Comparison of ENCODE assay signal across 37 cellular contexts in the genomic region with DNA sequence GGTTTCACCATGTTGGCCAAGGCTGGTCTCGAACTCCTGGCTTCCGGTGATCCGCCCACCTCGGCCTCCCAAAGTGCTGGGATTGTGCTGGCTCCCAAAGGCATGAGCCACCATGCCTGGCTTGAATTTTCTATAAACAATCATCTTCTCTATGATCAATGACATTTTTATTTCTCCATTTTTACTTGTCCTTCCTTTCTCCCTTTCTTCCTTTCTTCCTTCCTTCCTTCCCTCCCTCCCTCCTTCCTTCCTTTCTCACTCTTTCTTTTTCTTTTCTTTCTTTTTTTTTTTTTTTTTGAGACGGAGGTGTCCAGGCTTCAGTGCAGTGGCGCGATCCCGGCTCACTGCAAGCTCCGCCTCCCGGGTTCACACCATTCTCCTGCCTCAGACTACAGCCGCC. TPM values are rescaled to one million over a fixed set of nuclear protein-coding genes. Genes with fewer than 3 reads are reported as not detected.
DNase-seq lines count a peak whose midpoint lies in the region; ATAC-seq, FAIRE-seq and TF ChIP-seq lines count a peak whose summit lies in the region.
"Had no signal": no experiment of that assay in that cellular context is flagged by ENCODE, and none has a peak within 500 bp of the region (broad histone marks: within the 10 kb centered on the region; RNA-seq: fewer than 3 reads in every experiment).

No MANE protein-coding gene starts in this region.

- no peak for DNase-seq in GM23338 (ENCODE audit: low spot score)
- DNase-seq in K562 (ENCODE audit: extremely low read depth in 1 of 4, low spot score in 3 of 4), result no peak
- no peak for DNase-seq in iPS-NIHi11 (ENCODE audit: low spot score)
- DNase-seq in neuronal stem cell (ENCODE audit: low spot score), result no peak
- no peak for DNase-seq in Karpas-422
- DNase-seq: 8988T; ACHN; AML-193; BE2C; C1 segment of cervical spinal cord; Caco-2; Calu3; CD4-positive, alpha-beta memory T cell; CD4-positive, alpha-beta T cell; CD4-positive, CD25-positive, alpha-beta regulatory T cell; CD8-positive, alpha-beta memory T cell; CD8-positive, alpha-beta T cell; COR-L47; DMS 273 treated with DMSO at 0.1 percent for 48 hours; DMS153; DMS53; DMS79; DMS79 treated with DMSO at 0.1 percent for 48 hours; DND-41; EL had no signal

- no peak overlapping the region for H3K14ac ChIP-seq in neuronal stem cell (ENCODE audit: low read length)

- no TSS peak for BruUV-seq in K562 (replicated peaks; lab: Mats Ljungman, UMichigan)

- 16% methylated on average over 5 of the region's 11 CpGs for whole genome bisulfite sequencing in K562 (ENCODE audit: insufficient coverage, low coverage, missing lambda C conversion rate)
- no CpG with 5 or more reads among the region's 11 CpGs for WGBS in neuronal stem cell (ENCODE audit: extremely low coverage in 2 of 2, insufficient read length in 2 of 2, insufficient replicate concordance in 1 of 2), 2 donors

- ATAC-seq in GM23338 (no peak), K562 (peak; percentile 64; the same call in 2 of the 3 replicates)
- ATAC-seq: A549; CD8-positive, alpha-beta T cell had no signal

- H3K36me3 ChIP-seq in GM23338 (ENCODE audit: insufficient read depth) (no peaks in the 10 kb centered on the region), HEK293 (ENCODE audit: control insufficient read depth in 2 of 2, insufficient read depth in 1 of 2, low read length in 2 of 2) (no peaks in the 10 kb centered on the region), K562 (ENCODE audit: control insufficient read depth, insufficient read depth, low read length) (no peaks in the 10 kb centered on the region), neuronal stem cell (replicated peaks in 1 of 2; ENCODE audit: control insufficient read depth in 2 of 2, insufficient read depth in 2 of 2, low read length in 2 of 2) (peaks cover 0 to 3% of the 10 kb centered on the region in 2 donors), Karpas-422 (ENCODE audit: insufficient read depth, low read length) (no peaks in the 10 kb centered on the region)
- H3K36me3 ChIP-seq: BE2C had no signal

- no peaks in the 10 kb centered on the region for H3K9me1 ChIP-seq in K562 (ENCODE audit: control insufficient read depth, insufficient read depth, low read length)

- H2BK15ac ChIP-seq in neuronal stem cell (ENCODE audit: low read length), result no peak overlapping the region

- no peak overlapping the region for H3K4me3 Mint-ChIP-seq in GM23338
- H3K4me3 Mint-ChIP-seq: B cell; CD14-positive monocyte; CD4-positive, alpha-beta memory T cell; CD4-positive, alpha-beta T cell; CD4-positive, CD25-positive, alpha-beta regulatory T cell; CD8-positive, alpha-beta memory T cell; CD8-positive, alpha-beta T cell had no signal

- CTCF ChIA-PET in HEK293 (lab: Yijun Ruan, JAX) (no interaction called here), K562 (lab: Yijun Ruan, JAX; ENCODE audit: low intra/inter-chr PET ratio) (no interaction called here)

- FAIRE-seq in K562 (lab: Jason Lieb, UNC), result no peak
- FAIRE-seq: A204.1, A549, D721Med had no signal

- no peaks in the 10 kb centered on the region for H3K4me1 Mint-ChIP-seq in GM23338
- H3K4me1 Mint-ChIP-seq: B cell; CD4-positive, alpha-beta memory T cell; CD8-positive, alpha-beta memory T cell had no signal

- no peak overlapping the region for H2BK5ac ChIP-seq in neuronal stem cell (ENCODE audit: low read length)

- H2AFZ ChIP-seq in GM23338 (peak overlapping the region; percentile 70; the same call in 1 of the 2 replicates), K562 (ENCODE audit: low read depth, low read length) (peak overlapping the region; percentile 87), neuronal stem cell (ENCODE audit: low read length) (no peak overlapping the region), Karpas-422 (ENCODE audit: low read length) (no peak overlapping the region)

- no peaks in the 10 kb centered on the region for H3K79me1 ChIP-seq in neuronal stem cell (ENCODE audit: low read depth, low read length)

- H3K4me3 ChIP-seq in GM23338 (no peak overlapping the region), HEK293 (ENCODE audit: low read depth, low read length) (no peak overlapping the region), K562 (no peak overlapping the region), neuronal stem cell (ENCODE audit: low read length in 2 of 2) (no peak overlapping the region), Karpas-422 (ENCODE audit: low read length) (no peak overlapping the region)
- H3K4me3 ChIP-seq: A549; BLaER1; BLaER1 treated with 17β-estradiol and CSF1 and Interleukin-3, amounts not matched to agents 10 nM and 100 nM had no signal

- TF ChIP-seq POLR2A in K562 (conservative IDR thresholded peaks at IDR 0.05), result no peak

- H4K20me1 ChIP-seq in GM23338 (replicated peaks; ENCODE audit: insufficient read depth) (no peaks in the 10 kb centered on the region), K562 (replicated peaks; ENCODE audit: control insufficient read depth, insufficient read depth, low read length) (no peaks in the 10 kb centered on the region), Karpas-422 (ENCODE audit: insufficient read depth, low read depth, low read length) (no peaks in the 10 kb centered on the region)
- H4K20me1 ChIP-seq: BLaER1; BLaER1 treated with 17β-estradiol and CSF1 and Interleukin-3, amounts not matched to agents 10 nM and 100 nM had no signal

- H3K9me2 ChIP-seq in GM23338 (ENCODE audit: insufficient read depth) (no peaks in the 10 kb centered on the region), Karpas-422 (replicated peaks; ENCODE audit: insufficient read depth, low read length) (no peaks in the 10 kb centered on the region)

- H3K27ac Mint-ChIP-seq in GM23338, result no peak overlapping the region
- H3K27ac Mint-ChIP-seq: B cell; CD4-positive, alpha-beta memory T cell; CD4-positive, alpha-beta T cell; CD4-positive, CD25-positive, alpha-beta regulatory T cell; CD8-positive, alpha-beta memory T cell; CD8-positive, alpha-beta T cell had no signal

- no peaks in the 10 kb centered on the region for H3K36me3 Mint-ChIP-seq in GM23338 (ENCODE audit: low read depth)

- H3K4me1 ChIP-seq in GM23338 (ENCODE audit: insufficient read depth), result no peaks in the 10 kb centered on the region
- no peaks in the 10 kb centered on the region for H3K4me1 ChIP-seq in HEK293 (ENCODE audit: control insufficient read depth, insufficient read depth, low read length)
- no peaks in the 10 kb centered on the region for H3K4me1 ChIP-seq in K562 (replicated peaks in 1 of 2; ENCODE audit: control insufficient read depth in 2 of 2, insufficient read depth in 2 of 2, low read length in 2 of 2)
- no peaks in the 10 kb centered on the region for H3K4me1 ChIP-seq in neuronal stem cell (ENCODE audit: control insufficient read depth in 2 of 2, insufficient read depth in 1 of 2, low read depth in 1 of 2, low read length in 2 of 2)
- H3K4me1 ChIP-seq in Karpas-422 (ENCODE audit: low read length), result peaks cover 10% of the 10 kb centered on the region
- H3K4me1 ChIP-seq: A549, BE2C, Caco-2 had no signal

- no peak overlapping the region for H2BK12ac ChIP-seq in neuronal stem cell (ENCODE audit: low read length)

- no peaks in the 10 kb centered on the region for H3K27me3 Mint-ChIP-seq in GM23338 (ENCODE audit: insufficient read depth, low read depth, poor library complexity)
- H3K27me3 Mint-ChIP-seq: B cell; CD4-positive, alpha-beta memory T cell; CD4-positive, alpha-beta T cell had no signal

- no peak overlapping the region for H4K8ac ChIP-seq in neuronal stem cell (ENCODE audit: low read depth, low read length)

- H3K79me2 ChIP-seq in GM23338 (replicated peaks; ENCODE audit: insufficient read depth) (no peaks in the 10 kb centered on the region), K562 (ENCODE audit: control insufficient read depth, insufficient read depth, low read length) (no peaks in the 10 kb centered on the region), Karpas-422 (ENCODE audit: low read length) (no peaks in the 10 kb centered on the region)

- POLR2A ChIA-PET in HEK293 (lab: Yijun Ruan, JAX) (no interaction called here), K562 (lab: Yijun Ruan, JAX) (no interaction called here)

- no peak overlapping the region for H2BK120ac ChIP-seq in neuronal stem cell (ENCODE audit: low read depth, low read length)

- no peak overlapping the region for H3K18ac ChIP-seq in neuronal stem cell (ENCODE audit: low read length)

- TF ChIP-seq CTCF in GM23338 (conservative IDR thresholded peaks at IDR 0.05; ENCODE audit: low read depth in 2 of 2), result no peak
- no peak for TF ChIP-seq CTCF in HEK293 (tag by site-specific recombination; IDR thresholded peaks at IDR 0.05)
- TF ChIP-seq CTCF in K562 (IDR thresholded peaks at IDR 0.05 in 2 of 3, conservative IDR thresholded peaks at IDR 0.05 in 1 of 3; ENCODE audit: insufficient read depth in 2 of 3, low read depth in 1 of 3, low read length in 3 of 3), result no peak

- no peak overlapping the region for H4K91ac ChIP-seq in neuronal stem cell (ENCODE audit: low read depth, low read length, poor library complexity)

- TF ChIP-seq RAD21 in K562 (CRISPR knock-in tag; conservative IDR thresholded peaks at IDR 0.05 in 1 of 2, IDR thresholded peaks at IDR 0.05 in 1 of 2), result no peak

- no peaks in the 10 kb centered on the region for H3K9me3 ChIP-seq in HEK293 (ENCODE audit: control insufficient read depth, insufficient read depth, low read depth, low read length)
- H3K9me3 ChIP-seq in K562 (replicated peaks; ENCODE audit: control insufficient read depth, insufficient read depth, low read depth, low read length), result no peaks in the 10 kb centered on the region
- no peaks in the 10 kb centered on the region for H3K9me3 ChIP-seq in neuronal stem cell (replicated peaks in 1 of 2; ENCODE audit: control insufficient read depth in 2 of 2, insufficient read depth in 1 of 2, low read depth in 1 of 2, low read length in 2 of 2)
- no peaks in the 10 kb centered on the region for H3K9me3 ChIP-seq in Karpas-422 (ENCODE audit: low read length)
- H3K9me3 ChIP-seq: A549; BE2C; BLaER1; BLaER1 treated with 17β-estradiol and CSF1 and Interleukin-3, amounts not matched to agents 10 nM and 100 nM; Caco-2 had no signal

- in situ Hi-C loops in K562 (cut with MboI), result no loop called here

- intact Hi-C loops in K562 (cut with micrococcal nuclease), result no loop called here

- no peak overlapping the region for H3K23ac ChIP-seq in neuronal stem cell (ENCODE audit: low read depth, low read length, poor library complexity)

- H3K27me3 ChIP-seq in GM23338 (ENCODE audit: insufficient read depth), result no peaks in the 10 kb centered on the region
- H3K27me3 ChIP-seq in K562 (ENCODE audit: control insufficient read depth in 2 of 2, insufficient read depth in 2 of 2, low read length in 2 of 2), result no peaks in the 10 kb centered on the region
- peaks cover 0 to 5% (median 0%) of the 10 kb centered on the region in 3 experiments for H3K27me3 ChIP-seq in neuronal stem cell (ENCODE audit: control insufficient read depth in 3 of 3, insufficient read depth in 3 of 3, low read depth in 1 of 3, low read length in 3 of 3)
- no peaks in the 10 kb centered on the region for H3K27me3 ChIP-seq in Karpas-422 (ENCODE audit: low read length)
- H3K27me3 ChIP-seq: BLaER1; BLaER1 treated with 17β-estradiol and CSF1 and Interleukin-3, amounts not matched to agents 10 nM and 100 nM had no signal

- TF ChIP-seq EP300 in K562 (IDR thresholded peaks at IDR 0.05; ENCODE audit: low read length), result no peak

- H3K9ac ChIP-seq in K562 (ENCODE audit: insufficient read depth in 1 of 2, low read depth in 2 of 2, low read length in 2 of 2), result no peak overlapping the region; a peak in 1 of 4 replicates
- H3K9ac ChIP-seq in neuronal stem cell (ENCODE audit: low read depth, low read length, poor library complexity), result no peak overlapping the region
- H3K9ac ChIP-seq in Karpas-422 (ENCODE audit: low read length), result no peak overlapping the region
- H3K9ac ChIP-seq: BLaER1; BLaER1 treated with 17β-estradiol and CSF1 and Interleukin-3, amounts not matched to agents 10 nM and 100 nM had no signal

- no peaks in the 10 kb centered on the region; the same call in 2 of the 3 replicates for H3K9me3 Mint-ChIP-seq in GM23338
- H3K9me3 Mint-ChIP-seq: CD4-positive, alpha-beta memory T cell; CD4-positive, alpha-beta T cell; CD4-positive, CD25-positive, alpha-beta regulatory T cell; CD8-positive, alpha-beta memory T cell; CD8-positive, alpha-beta T cell had no signal

- H3F3A ChIP-seq in GM23338 (replicated peaks; ENCODE audit: low read depth), result no peaks in the 10 kb centered on the region

- no peak overlapping the region for H2AK5ac ChIP-seq in neuronal stem cell (ENCODE audit: low read depth, low read length)

- H3K4me2 ChIP-seq in GM23338 (no peak overlapping the region), K562 (ENCODE audit: insufficient read depth, low read length) (peak overlapping the region; percentile 55; the same call in 1 of the 2 replicates), neuronal stem cell (ENCODE audit: insufficient read depth, low read length, poor library complexity, severe bottlenecking) (no peak overlapping the region), Karpas-422 (ENCODE audit: low read depth, low read length, poor library complexity, severe bottlenecking) (no peak overlapping the region)
- H3K4me2 ChIP-seq: A549; BLaER1; BLaER1 treated with 17β-estradiol and CSF1 and Interleukin-3, amounts not matched to agents 10 nM and 100 nM had no signal

- H3K27ac ChIP-seq in GM23338 (ENCODE audit: low read depth), result no peak overlapping the region
- no peak overlapping the region for H3K27ac ChIP-seq in HEK293 (ENCODE audit: extremely low read depth, low read depth, low read length)
- no peak overlapping the region for H3K27ac ChIP-seq in K562 (ENCODE audit: extremely low read depth, low read depth, low read length)
- H3K27ac ChIP-seq in neuronal stem cell (replicated peaks; ENCODE audit: low read length), result no peak overlapping the region
- no peak overlapping the region for H3K27ac ChIP-seq in Karpas-422 (ENCODE audit: low read length)
- H3K27ac ChIP-seq: 22Rv1; A549; BLaER1; BLaER1 treated with 17β-estradiol and CSF1 and Interleukin-3, amounts not matched to agents 10 nM and 100 nM; C4-2B had no signal

- no peak overlapping the region for H3K4ac ChIP-seq in neuronal stem cell (ENCODE audit: low read length)

RNA-seq across cellular contexts. Expression of a gene that starts 8.6 kb away (rescaled TPM):
- total RNA-seq in GM23338 (2014; rRNA removed; shearing (Covaris generic)), result 30.1 and 38.4 TPM in 2 replicates
- 19.8 and 20.5 TPM in 2 replicates for polyA plus RNA-seq in GM23338 (2016; fragmentation: Nextera tagmentation; extraction: Ambion mirVana)
- total RNA-seq in K562 (2011; cell fraction: chromatin; rRNA removed; ENCODE audit: low replicate concordance), result 28.4 and 78.0 TPM in 2 replicates
- 11.2 and 15.4 TPM in 2 replicates for total RNA-seq in K562 (2011; cell fraction: nucleolus; rRNA removed)
- 30.3 and 42.8 TPM in 2 replicates for total RNA-seq in K562 (2011; cell fraction: nucleoplasm; rRNA removed)
- 21.9 and 27.5 TPM in 2 replicates for total RNA-seq in K562 (2014; rRNA removed)
- 40.9 and 47.3 TPM in 2 replicates for total RNA-seq in K562 (2014; rRNA removed; fragmentation: Illumina TruSeq; extraction: Trizol)
- 26.7 and 33.5 TPM in 2 replicates for total RNA-seq in K562 (2015; rRNA removed; fragmentation: Illumina TruSeq; extraction: Trizol)
- total RNA-seq in K562 (2021), result 51.4 and 53.8 TPM in 2 replicates
- 33.1 and 44.1 TPM in 2 replicates for polyA plus RNA-seq in K562 (2011; rRNA removed)
- polyA plus RNA-seq in K562 (2011; cell fraction: cytosol; rRNA removed), result 25.6 and 28.2 TPM in 2 replicates
- polyA plus RNA-seq in K562 (2011; cell fraction: nucleus; rRNA removed), result 22.8 and 23.0 TPM in 2 replicates
- polyA plus RNA-seq in K562 (2012), result 18.4 and 26.6 TPM in 2 replicates
- 47.0 and 51.9 TPM in 2 replicates for polyA plus RNA-seq in K562 (2014; fragmentation: Illumina TruSeq; extraction: Trizol)
- polyA plus RNA-seq in K562 (2014; fragmentation: Nextera tagmentation; extraction: Ambion mirVana), result 10 to 100 TPM in 1 of 2 experiments, 1 to 10 TPM in 1; 9.3 to 11.7 TPM
- 23.9 and 24.3 TPM in 2 replicates for polyA plus RNA-seq in K562 (2014; rRNA removed)
- 52.4 and 53.3 TPM in 2 replicates for polyA minus RNA-seq in K562 (2011; rRNA and poly(A)+ RNA removed)
- 27.5 and 27.6 TPM in 2 replicates for polyA minus RNA-seq in K562 (2011; cell fraction: cytosol; rRNA and poly(A)+ RNA removed)
- 11.0 and 20.5 TPM in 2 replicates for polyA minus RNA-seq in K562 (2011; cell fraction: nucleus; rRNA and poly(A)+ RNA removed)
- polyA plus RNA-seq in neuronal stem cell (2013, experiment 1 of 2), result 32.4 TPM
- 34.2 TPM for polyA plus RNA-seq in neuronal stem cell (2013, experiment 2 of 2)
- 33.3 and 67.1 TPM in 2 replicates for total RNA-seq in Karpas-422 (2014; rRNA removed; shearing (Covaris generic); ENCODE audit: low replicate concordance)

RNA-seq across cellular contexts. Expression of a gene that starts 40.8 kb away (rescaled TPM):
- 2.2 and 3.9 TPM in 2 replicates for total RNA-seq in GM23338 (2014; rRNA removed; shearing (Covaris generic))
- polyA plus RNA-seq in GM23338 (2016; fragmentation: Nextera tagmentation; extraction: Ambion mirVana), result 1.8 and 2.1 TPM in 2 replicates
- total RNA-seq in K562 (2011; cell fraction: chromatin; rRNA removed; ENCODE audit: low replicate concordance), result 2.4 and 4.9 TPM in 2 replicates
- total RNA-seq in K562 (2011; cell fraction: nucleolus; rRNA removed), result 1.1 and 1.2 TPM in 2 replicates
- total RNA-seq in K562 (2011; cell fraction: nucleoplasm; rRNA removed), result 1.7 and 3.3 TPM in 2 replicates
- 2.7 and 2.8 TPM in 2 replicates for total RNA-seq in K562 (2014; rRNA removed)
- total RNA-seq in K562 (2014; rRNA removed; fragmentation: Illumina TruSeq; extraction: Trizol), result 3.1 and 3.9 TPM in 2 replicates
- 3.8 TPM in 2 replicates for total RNA-seq in K562 (2015; rRNA removed; fragmentation: Illumina TruSeq; extraction: Trizol)
- 3.1 and 3.4 TPM in 2 replicates for total RNA-seq in K562 (2021)
- polyA plus RNA-seq in K562 (2011; rRNA removed), result 1.5 and 3.9 TPM in 2 replicates
- polyA plus RNA-seq in K562 (2011; cell fraction: cytosol; rRNA removed), result 1.2 and 1.8 TPM in 2 replicates
- 1.4 and 2.3 TPM in 2 replicates for polyA plus RNA-seq in K562 (2011; cell fraction: nucleus; rRNA removed)
- polyA plus RNA-seq in K562 (2012), result 2.9 and 4.9 TPM in 2 replicates
- 4.4 and 4.8 TPM in 2 replicates for polyA plus RNA-seq in K562 (2014; fragmentation: Illumina TruSeq; extraction: Trizol)
- 1 to 10 TPM; 2.1 to 3.2 TPM for polyA plus RNA-seq in K562 (2014; fragmentation: Nextera tagmentation; extraction: Ambion mirVana)
- 3.5 and 3.8 TPM in 2 replicates for polyA plus RNA-seq in K562 (2014; rRNA removed)
- 1.5 and 2.4 TPM in 2 replicates for polyA minus RNA-seq in K562 (2011; rRNA and poly(A)+ RNA removed)
- 0.46 and 0.76 TPM in 2 replicates for polyA minus RNA-seq in K562 (2011; cell fraction: cytosol; rRNA and poly(A)+ RNA removed)
- polyA minus RNA-seq in K562 (2011; cell fraction: nucleus; rRNA and poly(A)+ RNA removed), result 0.44 and 0.54 TPM in 2 replicates
- 0.89 TPM for polyA plus RNA-seq in neuronal stem cell (2013, experiment 1 of 2)
- 0.82 TPM for polyA plus RNA-seq in neuronal stem cell (2013, experiment 2 of 2)
- total RNA-seq in Karpas-422 (2014; rRNA removed; shearing (Covaris generic); ENCODE audit: low replicate concordance), result 19.8 and 24.4 TPM in 2 replicates

RNA-seq across cellular contexts. Expression of a gene that starts 40.8 kb away (rescaled TPM):
- total RNA-seq in GM23338 (2014; rRNA removed; shearing (Covaris generic)), result 6.8 TPM in 2 replicates
- polyA plus RNA-seq in GM23338 (2016; fragmentation: Nextera tagmentation; extraction: Ambion mirVana) (1.8 and 2.1 TPM in 2 replicates), K562 (2011; rRNA removed) (1.0 and 2.3 TPM in 2 replicates), K562 (2014; fragmentation: Illumina TruSeq; extraction: Trizol) (4.9 and 6.0 TPM in 2 replicates), K562 (2014; fragmentation: Nextera tagmentation; extraction: Ambion mirVana) (1 to 10 TPM; 2.3 to 2.5 TPM), K562 (2014; rRNA removed) (3.0 and 3.4 TPM in 2 replicates)
- 1.5 and 5.0 TPM in 2 replicates for total RNA-seq in K562 (2011; cell fraction: chromatin; rRNA removed; ENCODE audit: low replicate concordance)
- 1.2 TPM in 2 replicates for total RNA-seq in K562 (2011; cell fraction: nucleolus; rRNA removed)
- total RNA-seq in K562 (2011; cell fraction: nucleoplasm; rRNA removed), result 2.9 and 4.2 TPM in 2 replicates
- total RNA-seq in K562 (2014; rRNA removed) (3.0 and 4.1 TPM in 2 replicates), K562 (2014; rRNA removed; fragmentation: Illumina TruSeq; extraction: Trizol) (6.0 and 7.0 TPM in 2 replicates), K562 (2015; rRNA removed; fragmentation: Illumina TruSeq; extraction: Trizol) (6.0 and 6.5 TPM in 2 replicates), K562 (2021) (6.2 and 6.6 TPM in 2 replicates)
- 0.97 and 1.0 TPM in 2 replicates for polyA plus RNA-seq in K562 (2011; cell fraction: cytosol; rRNA removed)
- 0.59 and 0.94 TPM in 2 replicates for polyA plus RNA-seq in K562 (2011; cell fraction: nucleus; rRNA removed)
- 3.8 and 6.1 TPM in 2 replicates for polyA plus RNA-seq in K562 (2012)
- polyA minus RNA-seq in K562 (2011; rRNA and poly(A)+ RNA removed), result 2.0 and 2.8 TPM in 2 replicates
- polyA minus RNA-seq in K562 (2011; cell fraction: cytosol; rRNA and poly(A)+ RNA removed), result 1.9 and 2.5 TPM in 2 replicates
- 0.54 and 0.56 TPM in 2 replicates for polyA minus RNA-seq in K562 (2011; cell fraction: nucleus; rRNA and poly(A)+ RNA removed)
- polyA plus RNA-seq in neuronal stem cell (2013, experiment 1 of 2), result 1.2 TPM
- 1.3 TPM for polyA plus RNA-seq in neuronal stem cell (2013, experiment 2 of 2)
- 38.7 and 55.8 TPM in 2 replicates for total RNA-seq in Karpas-422 (2014; rRNA removed; shearing (Covaris generic); ENCODE audit: low replicate concordance)

RNA-seq across cellular contexts. Expression of a gene that starts 54.1 kb away (rescaled TPM):
- 0.12 and 0.87 TPM in 2 replicates for total RNA-seq in GM23338 (2014; rRNA removed; shearing (Covaris generic))
- polyA plus RNA-seq in GM23338 (2016; fragmentation: Nextera tagmentation; extraction: Ambion mirVana) (0.17 and 0.39 TPM in 2 replicates), K562 (2011; rRNA removed) (0.22 TPM in 1 of 2 replicates, not detected in the other), K562 (2014; fragmentation: Illumina TruSeq; extraction: Trizol) (0.18 and 0.29 TPM in 2 replicates), K562 (2014; fragmentation: Nextera tagmentation; extraction: Ambion mirVana) (under 1 TPM; 0.08 to 0.10 TPM), K562 (2014; rRNA removed) (0.13 and 0.61 TPM in 2 replicates)
- 0.51 and 2.6 TPM in 2 replicates for total RNA-seq in K562 (2011; cell fraction: chromatin; rRNA removed; ENCODE audit: low replicate concordance)
- total RNA-seq in K562 (2011; cell fraction: nucleolus; rRNA removed), result 0.50 and 1.3 TPM in 2 replicates
- total RNA-seq in K562 (2011; cell fraction: nucleoplasm; rRNA removed), result 0.99 and 1.8 TPM in 2 replicates
- total RNA-seq in K562 (2014; rRNA removed) (0.05 and 0.08 TPM in 2 replicates), K562 (2014; rRNA removed; fragmentation: Illumina TruSeq; extraction: Trizol) (0.11 and 0.45 TPM in 2 replicates), K562 (2015; rRNA removed; fragmentation: Illumina TruSeq; extraction: Trizol) (0.19 and 0.40 TPM in 2 replicates), K562 (2021) (0.38 and 0.45 TPM in 2 replicates)
- polyA plus RNA-seq in K562 (2011; cell fraction: cytosol; rRNA removed), result 0.12 TPM in 1 of 2 replicates, not detected in the other
- polyA plus RNA-seq in K562 (2011; cell fraction: nucleus; rRNA removed), result 0.03 and 0.44 TPM in 2 replicates
- polyA plus RNA-seq in K562 (2012), result 0.30 and 0.42 TPM in 2 replicates
- polyA minus RNA-seq in K562 (2011; rRNA and poly(A)+ RNA removed), result 0.12 and 0.14 TPM in 2 replicates
- not detected in 2 replicates for polyA minus RNA-seq in K562 (2011; cell fraction: cytosol; rRNA and poly(A)+ RNA removed)
- 0.13 TPM in 1 of 2 replicates, not detected in the other for polyA minus RNA-seq in K562 (2011; cell fraction: nucleus; rRNA and poly(A)+ RNA removed)
- 0.06 TPM for polyA plus RNA-seq in neuronal stem cell (2013, experiment 1 of 2)
- 0.04 TPM for polyA plus RNA-seq in neuronal stem cell (2013, experiment 2 of 2)
- total RNA-seq in Karpas-422 (2014; rRNA removed; shearing (Covaris generic); ENCODE audit: low replicate concordance), result 27.7 and 54.3 TPM in 2 replicates
- total RNA-seq: A172, A673 had no signal

Comparison
In these comparisons a context has a peak if more than half of its experiments do, and no peak if none do; other contexts are left out.
1. H2AFZ ChIP-seq: peak in GM23338 (single experiment) and K562 (single experiment); none in neuronal stem cell (single experiment) and Karpas-422 (single experiment).